ENCODE assay signal across 11 cellular contexts in the genomic region with DNA sequence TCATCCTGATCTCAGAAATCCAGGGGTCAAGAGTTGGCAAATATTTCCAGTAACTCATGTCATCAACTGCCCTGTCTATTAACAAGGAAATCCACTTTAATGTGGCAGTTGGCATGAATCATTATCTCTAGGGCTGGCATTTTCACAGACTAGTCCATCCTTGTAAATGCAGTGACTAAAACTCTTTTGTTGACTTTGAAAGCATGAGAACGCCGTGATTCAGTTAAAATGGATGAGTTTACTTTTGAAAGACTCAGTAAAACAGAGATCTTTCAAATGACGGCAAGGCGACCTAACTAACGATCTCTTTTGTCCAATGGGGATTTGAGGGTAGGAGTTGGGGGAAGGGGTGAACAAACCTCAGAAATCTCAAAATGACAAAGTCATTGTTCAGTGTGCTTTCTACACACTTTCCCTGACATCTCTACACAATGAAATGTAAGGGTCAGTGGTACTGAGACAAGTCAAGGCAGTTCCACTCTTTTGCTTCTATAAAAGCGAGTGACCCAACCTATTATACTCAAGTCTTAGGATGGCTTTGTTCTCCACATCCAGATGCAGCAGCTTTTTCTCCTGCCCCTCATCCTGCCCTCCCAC.
A peak's percentile ranks its signal among the peaks of the same experiment; 100 is the strongest.
DNase-seq lines count a peak whose midpoint lies in the region; ATAC-seq and TF ChIP-seq lines count a peak whose summit lies in the region.
"Had no signal": no experiment of that assay in that cellular context is flagged by ENCODE, and none has a peak within 500 bp of the region (broad histone marks: within the 10 kb centered on the region; RNA-seq: fewer than 3 reads in every experiment).

No MANE protein-coding gene starts in this region.

- intact Hi-C loops in prostate gland (cut with DNase I) = no loop called here

- no peak for TF ChIP-seq POLR2A in prostate gland (IDR thresholded peaks at IDR 0.05)

- H3K4me1 ChIP-seq in prostate gland (replicated peaks) = no peaks in the 10 kb centered on the region
- H3K4me1 ChIP-seq: tibial artery had no signal

- TF ChIP-seq CTCF in choroid plexus epithelial cell (conservative IDR thresholded peaks at IDR 0.05; ENCODE audit: low read depth, low read length) (no peak), prostate gland (IDR thresholded peaks at IDR 0.05) (peak in 1 of 4 experiments; percentile 3)

- ATAC-seq in HG02981 (IDR thresholded peaks at IDR 0.05; ENCODE audit: unreplicated experiment) (no peak), GM21737 (IDR thresholded peaks at IDR 0.05; ENCODE audit: unreplicated experiment) (no peak)

- WGBS in prostate gland = 46% methylated on average over 6 of the region's 6 CpGs

- H3K27me3 ChIP-seq in prostate gland (replicated peaks; ENCODE audit: insufficient read depth) = no peaks in the 10 kb centered on the region
- H3K27me3 ChIP-seq: neutrophil, tibial artery had no signal

- peak; percentile 4 for DNase-seq in NCI-H2196 (lab: John Stamatoyannopoulos, UW; ENCODE audit: unreplicated experiment)
- no peak for DNase-seq in NCI-H2196 treated with DMSO at 0.1 percent for 48 hours (lab: John Stamatoyannopoulos, UW; ENCODE audit: unreplicated experiment)
- DNase-seq in NCI-H774 (lab: John Stamatoyannopoulos, UW) = peak; percentile 4
- DNase-seq in choroid plexus epithelial cell (ENCODE audit: low read depth) = peak; percentile 23
- DNase-seq in prostate gland (ENCODE audit: low spot score) = peak; percentile 53
- DNase-seq in epidermal melanocyte (ENCODE audit: insufficient read length, low spot score) = no peak
- DNase-seq: NCI-H526 treated with DMSO at 0.1 percent for 48 hours, tibial artery had no signal

- H3K27ac ChIP-seq in prostate gland = peak overlapping the region in 1 of 2 donors; percentile 44
- H3K27ac ChIP-seq: neutrophil, tibial artery had no signal

- H3K36me3 ChIP-seq in prostate gland = no peaks in the 10 kb centered on the region
- H3K36me3 ChIP-seq: neutrophil had no signal

- H3K4me3 ChIP-seq in choroid plexus epithelial cell (ENCODE audit: low read depth, low read length) (no peak overlapping the region), prostate gland (no peak overlapping the region)
- H3K4me3 ChIP-seq: tibial artery had no signal

- no peaks in the 10 kb centered on the region for H3K9me3 ChIP-seq in prostate gland
- H3K9me3 ChIP-seq: neutrophil had no signal

Comparison
In these comparisons a context has a peak if more than half of its experiments do, and no peak if none do; other contexts are left out.
1. DNase-seq: peak in NCI-H2196 (single experiment), NCI-H774 (single experiment), choroid plexus epithelial cell (single experiment) and prostate gland (single experiment); none in NCI-H2196 treated with DMSO at 0.1 percent for 48 hours (single experiment) and epidermal melanocyte (single experiment).